ENCODE assay signal across 9 cellular contexts in the genomic region with DNA sequence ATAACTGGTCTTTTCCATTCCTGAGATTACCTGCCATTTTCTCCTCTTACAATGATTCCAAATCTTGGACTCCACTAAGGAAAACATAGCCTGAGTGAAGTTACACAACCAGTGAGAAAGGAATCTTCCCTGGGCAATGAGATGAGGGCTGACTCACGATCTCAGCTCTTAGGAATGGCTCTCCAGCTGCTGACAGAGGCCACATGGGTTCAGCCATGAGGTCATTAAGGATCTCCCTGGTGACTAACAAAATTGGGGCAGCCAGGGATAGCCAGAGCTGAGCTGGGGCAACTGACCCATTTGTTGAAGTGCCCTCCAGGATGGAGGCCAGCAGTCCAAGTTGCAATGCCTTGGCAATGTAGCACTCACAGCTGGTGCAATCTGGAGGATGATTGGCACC.
DNase-seq lines count a peak whose midpoint lies in the region; ATAC-seq and TF ChIP-seq lines count a peak whose summit lies in the region.
"Had no signal": no experiment of that assay in that cellular context is flagged by ENCODE, and none has a peak within 500 bp of the region (broad histone marks: within the 10 kb centered on the region; RNA-seq: fewer than 3 reads in every experiment).

No MANE protein-coding gene starts in this region.

- POLR2A ChIA-PET in GM10248 (lab: Yijun Ruan, JAX) = no interaction called here

- CTCF ChIA-PET in GM10248 (lab: Yijun Ruan, JAX) = interaction anchor here (1.3 kb wide), 1 partner anchor 11 kb away, joined by 4 read pairs; no protein-coding TSS in a partner anchor

- TF ChIP-seq CTCF in fibroblast of villous mesenchyme (IDR thresholded peaks at IDR 0.05; ENCODE audit: insufficient read depth, low read depth, low read length) (no peak), GM10248 (IDR thresholded peaks at IDR 0.05; ENCODE audit: control extremely low read depth, extremely low read depth, low read depth, missing control alignments) (no peak), GM10266 (IDR thresholded peaks at IDR 0.05; ENCODE audit: control insufficient read depth, insufficient read depth, low read depth, missing control alignments) (no peak)

- no peaks in the 10 kb centered on the region for H3K36me3 ChIP-seq in SJSA1

- no peaks in the 10 kb centered on the region for H3K27me3 ChIP-seq in SJSA1 (replicated peaks)

- H3K9me3 ChIP-seq in SJSA1 (replicated peaks) = peaks cover 8% of the 10 kb centered on the region; the same call in 1 of the 2 replicates

- peak; percentile 4 for DNase-seq in DMS53 treated with DMSO at 0.1 percent for 48 hours (lab: John Stamatoyannopoulos, UW; ENCODE audit: unreplicated experiment)
- DNase-seq in SJSA1 (ENCODE audit: low read depth in 1 of 2, low spot score in 2 of 2) = peak; percentile 62 to 76
- DNase-seq in fibroblast of villous mesenchyme (ENCODE audit: low read depth) = peak; percentile 97
- DNase-seq in pons (ENCODE audit: low spot score) = peak; percentile 23
- DNase-seq in activated gamma-delta T cell (lab: John Stamatoyannopoulos, UW) = no peak
- DNase-seq in GM10248 (ENCODE audit: extremely low spot score) = no peak
- DNase-seq in GM10266 (ENCODE audit: extremely low spot score) = no peak
- DNase-seq: GDM1 had no signal

- peaks cover 29% of the 10 kb centered on the region for H3K4me1 ChIP-seq in SJSA1 (replicated peaks)

- H3K4me3 ChIP-seq in SJSA1 (no peak overlapping the region), fibroblast of villous mesenchyme (ENCODE audit: low read depth, low read length) (no peak overlapping the region)

- H3K27ac ChIP-seq in SJSA1 = peak overlapping the region; percentile 27; the same call in 1 of the 2 replicates

- ATAC-seq in GM19328 (IDR thresholded peaks at IDR 0.05; ENCODE audit: unreplicated experiment) = no peak

Comparison
In these comparisons a context has a peak if more than half of its experiments do, and no peak if none do; other contexts are left out.
1. DNase-seq: peak in DMS53 treated with DMSO at 0.1 percent for 48 hours (single experiment), SJSA1 (2 of 2), fibroblast of villous mesenchyme (single experiment) and pons (single experiment); none in activated gamma-delta T cell (single experiment), GM10248 (single experiment) and GM10266 (single experiment).